ENCODE assay signal across 8 cellular contexts in the genomic region with DNA sequence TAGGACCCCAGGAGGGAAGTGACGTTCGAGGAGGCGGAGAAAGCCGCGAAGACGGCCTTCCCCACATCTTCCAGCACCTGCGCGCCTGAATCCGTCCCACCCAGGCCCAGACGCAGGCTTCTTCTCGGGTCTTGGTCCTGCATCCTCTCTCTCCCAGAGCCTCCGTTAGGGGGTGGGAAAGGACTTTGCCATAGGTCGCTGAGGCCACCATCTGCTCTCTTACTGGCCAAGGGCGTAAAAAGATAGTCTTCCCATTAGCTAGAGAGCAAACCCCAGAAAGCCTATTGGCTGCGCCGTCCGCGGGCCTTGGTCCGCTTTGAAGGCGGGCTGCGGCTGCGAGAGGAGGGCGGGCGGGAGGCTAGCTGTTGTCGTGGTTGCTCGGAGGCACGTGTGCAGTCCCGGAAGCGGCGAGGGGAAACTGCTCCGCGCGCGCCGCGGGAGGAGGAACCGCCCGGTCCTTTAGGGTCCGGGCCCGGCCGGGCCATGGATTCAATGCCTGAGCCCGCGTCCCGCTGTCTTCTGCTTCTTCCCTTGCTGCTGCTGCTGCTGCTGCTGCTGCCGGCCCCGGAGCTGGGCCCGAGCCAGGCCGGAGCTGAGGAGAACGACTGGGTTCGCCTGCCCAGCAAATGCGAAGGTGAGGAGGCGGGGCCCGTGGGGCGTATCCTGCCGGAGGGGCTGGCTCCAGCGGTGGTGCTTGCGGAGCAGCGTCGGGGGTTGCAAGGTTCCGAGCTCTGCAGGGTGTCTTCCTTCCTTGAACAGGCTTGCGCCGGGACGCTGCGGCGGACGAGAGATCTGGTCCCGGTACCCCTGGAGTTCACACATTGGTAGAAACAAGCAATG. TPM values are rescaled to one million over a fixed set of nuclear protein-coding genes. Genes with fewer than 3 reads are reported as not detected.
DNase-seq lines count a peak whose midpoint lies in the region; ATAC-seq and TF ChIP-seq lines count a peak whose summit lies in the region.

A gene (plus strand): TSS at position 393 of the 840 bp plus-strand sequence. CDS start 91 bp downstream, at position 484.

- no peaks in the 10 kb centered on the region for H3K9me3 ChIP-seq in AG04450 (ENCODE audit: control insufficient read depth, insufficient read depth, low read length)

- peak within 1 kb of the TSS; percentile 96 for H3K27ac ChIP-seq in AG04450 (ENCODE audit: low read depth, low read length)

- peaks cover 12% of the 10 kb centered on the region for H3K36me3 Mint-ChIP-seq in WTC11

- H3K4me3 Mint-ChIP-seq in WTC11 = peak within 1 kb of the TSS; percentile 99

- CTCF ChIA-PET in AG04450 (lab: Charles Lee) (interaction anchor here (1.1 to 1.8 kb wide), 3 partner anchors 28 to 85 kb away, joined by 3 to 7 read pairs (median 4); a partner anchor contains a TSS), WTC11 (lab: Charles Lee) (interaction anchor here (0.5 to 2.5 kb wide), 16 partner anchors 13 to 477 kb away, joined by 3 to 28 read pairs (median 4); a partner anchor contains a TSS)

- ATAC-seq in GM18909 (IDR thresholded peaks at IDR 0.05; ENCODE audit: poor library complexity, unreplicated experiment) (peak; percentile 81), HG03175 (IDR thresholded peaks at IDR 0.05; ENCODE audit: unreplicated experiment) (peak; percentile 77), WTC11 (peak; percentile 88)

- H3K4me3 ChIP-seq in AG04450 (ENCODE audit: low read depth, low read length) (peak within 1 kb of the TSS; percentile 76), cardiac fibroblast (replicated peaks in 1 of 2; ENCODE audit: low read depth in 2 of 2, low read length in 2 of 2) (peak within 1 kb of the TSS; percentile 62 to 73)

- peaks cover 2% of the 10 kb centered on the region for H3K27me3 ChIP-seq in AG04450 (ENCODE audit: control insufficient read depth, insufficient read depth, low read length)

- peak; percentile 93 for DNase-seq in AG04450 (ENCODE audit: low read depth, low spot score)
- peak; percentile 99 for DNase-seq in NCI-H226
- peak; percentile 96 for DNase-seq in WTC11 (ENCODE audit: low spot score)
- peak; percentile 96 to 98 for DNase-seq in cardiac fibroblast (ENCODE audit: low read depth in 2 of 2)
- DNase-seq in iPS-NIHi7 (ENCODE audit: extremely low spot score) = peak; percentile 94
- DNase-seq in smooth muscle cell of the brain vasculature (ENCODE audit: low read depth, low spot score) = peak; percentile 91

- no peaks in the 10 kb centered on the region for H3K27me3 Mint-ChIP-seq in WTC11 (ENCODE audit: low read depth)

- peak within 1 kb of the TSS; percentile 100 for H3K27ac Mint-ChIP-seq in WTC11

- H3K9me3 Mint-ChIP-seq in WTC11 = no peaks in the 10 kb centered on the region

- POLR2A ChIA-PET in AG04450 (lab: Yijun Ruan, JAX) (interaction anchor here (0.6 to 1.9 kb wide), 22 partner anchors 8 to 878 kb away, joined by 3 to 18 read pairs (median 4); a partner anchor contains a TSS), WTC11 (lab: Charles Lee) (interaction anchor here (0.6 to 2.1 kb wide), 30 partner anchors 10 to 1316 kb away, joined by 3 to 35 read pairs (median 4); a partner anchor contains a TSS)

- TF ChIP-seq CTCF in AG04450 (IDR thresholded peaks at IDR 0.05; ENCODE audit: low read depth, low read length) = no peak
- no peak for TF ChIP-seq CTCF in WTC11 (IDR thresholded peaks at IDR 0.05)
- no peak for TF ChIP-seq CTCF in cardiac fibroblast (IDR thresholded peaks at IDR 0.05; ENCODE audit: low read depth, low read length)

- H3K4me1 Mint-ChIP-seq in WTC11 = peaks cover 39% of the 10 kb centered on the region

TF ChIP-seq in WTC11, 78 proteins besides CTCF, POLR2A, EP300 and RAD21 (continues in another document):
- TF ChIP-seq CREB1 (CRISPR knock-in tag; IDR thresholded peaks at IDR 0.05) (0 out of 2 replicates have a peak, but pooled peaks have one; percentile 8), FOXK1 (CRISPR knock-in tag; IDR thresholded peaks at IDR 0.05) (peak; percentile 97), SP1 (CRISPR knock-in tag; conservative IDR thresholded peaks at IDR 0.05) (peak; percentile 88; the same call in 1 of the 2 replicates), NFYB (CRISPR knock-in tag; conservative IDR thresholded peaks at IDR 0.05; ENCODE audit: low read depth) (peak; percentile 96), RELA (CRISPR knock-in tag; IDR thresholded peaks at IDR 0.05; ENCODE audit: borderline replicate concordance) (peak; percentile 70; the same call in 1 of the 2 replicates), ZBTB21 (CRISPR knock-in tag; IDR thresholded peaks at IDR 0.05; ENCODE audit: borderline replicate concordance) (no peak), ATF1 (CRISPR knock-in tag; IDR thresholded peaks at IDR 0.05) (peak; percentile 60; the same call in 1 of the 2 replicates), JAZF1 (CRISPR knock-in tag; IDR thresholded peaks at IDR 0.05) (no peak), ZNF232 (CRISPR knock-in tag; IDR thresholded peaks at IDR 0.05) (0 out of 2 replicates have a peak, but pooled peaks have one; percentile 67), FOXP1 (CRISPR knock-in tag; IDR thresholded peaks at IDR 0.05; ENCODE audit: borderline replicate concordance) (peak; percentile 60; the same call in 1 of the 2 replicates), MYBL2 (CRISPR knock-in tag; IDR thresholded peaks at IDR 0.05) (peak; percentile 91; the same call in 1 of the 2 replicates), MXD4 (CRISPR knock-in tag; IDR thresholded peaks at IDR 0.05; ENCODE audit: borderline replicate concordance) (no peak)
- TF ChIP-seq, protein P1, sequence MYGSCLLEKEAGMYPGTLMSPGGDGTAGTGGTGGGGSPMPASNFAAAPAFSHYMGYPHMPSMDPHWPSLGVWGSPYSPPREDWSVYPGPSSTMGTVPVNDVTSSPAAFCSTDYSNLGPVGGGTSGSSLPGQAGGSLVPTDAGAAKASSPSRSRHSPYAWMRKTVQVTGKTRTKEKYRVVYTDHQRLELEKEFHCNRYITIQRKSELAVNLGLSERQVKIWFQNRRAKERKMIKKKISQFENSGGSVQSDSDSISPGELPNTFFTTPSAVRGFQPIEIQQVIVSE (CRISPR knock-in tag; IDR thresholded peaks at IDR 0.05; ENCODE audit: borderline replicate concordance) = no peak
- TF ChIP-seq, protein P2, sequence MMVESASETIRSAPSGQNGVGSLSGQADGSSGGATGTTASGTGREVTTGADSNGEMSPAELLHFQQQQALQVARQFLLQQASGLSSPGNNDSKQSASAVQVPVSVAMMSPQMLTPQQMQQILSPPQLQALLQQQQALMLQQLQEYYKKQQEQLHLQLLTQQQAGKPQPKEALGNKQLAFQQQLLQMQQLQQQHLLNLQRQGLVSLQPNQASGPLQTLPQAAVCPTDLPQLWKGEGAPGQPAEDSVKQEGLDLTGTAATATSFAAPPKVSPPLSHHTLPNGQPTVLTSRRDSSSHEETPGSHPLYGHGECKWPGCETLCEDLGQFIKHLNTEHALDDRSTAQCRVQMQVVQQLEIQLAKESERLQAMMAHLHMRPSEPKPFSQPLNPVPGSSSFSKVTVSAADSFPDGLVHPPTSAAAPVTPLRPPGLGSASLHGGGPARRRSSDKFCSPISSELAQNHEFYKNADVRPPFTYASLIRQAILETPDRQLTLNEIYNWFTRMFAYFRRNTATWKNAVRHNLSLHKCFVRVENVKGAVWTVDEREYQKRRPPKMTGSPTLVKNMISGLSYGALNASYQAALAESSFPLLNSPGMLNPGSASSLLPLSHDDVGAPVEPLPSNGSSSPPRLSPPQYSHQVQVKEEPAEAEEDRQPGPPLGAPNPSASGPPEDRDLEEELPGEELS (CRISPR knock-in tag; IDR thresholded peaks at IDR 0.05) = peak; percentile 64; the same call in 1 of the 2 replicates
- TF ChIP-seq, protein P3, sequence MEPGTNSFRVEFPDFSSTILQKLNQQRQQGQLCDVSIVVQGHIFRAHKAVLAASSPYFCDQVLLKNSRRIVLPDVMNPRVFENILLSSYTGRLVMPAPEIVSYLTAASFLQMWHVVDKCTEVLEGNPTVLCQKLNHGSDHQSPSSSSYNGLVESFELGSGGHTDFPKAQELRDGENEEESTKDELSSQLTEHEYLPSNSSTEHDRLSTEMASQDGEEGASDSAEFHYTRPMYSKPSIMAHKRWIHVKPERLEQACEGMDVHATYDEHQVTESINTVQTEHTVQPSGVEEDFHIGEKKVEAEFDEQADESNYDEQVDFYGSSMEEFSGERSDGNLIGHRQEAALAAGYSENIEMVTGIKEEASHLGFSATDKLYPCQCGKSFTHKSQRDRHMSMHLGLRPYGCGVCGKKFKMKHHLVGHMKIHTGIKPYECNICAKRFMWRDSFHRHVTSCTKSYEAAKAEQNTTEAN (CRISPR knock-in tag; IDR thresholded peaks at IDR 0.05) = 0 out of 2 replicates have a peak, but pooled peaks have one; percentile 15
- TF ChIP-seq, protein P4, sequence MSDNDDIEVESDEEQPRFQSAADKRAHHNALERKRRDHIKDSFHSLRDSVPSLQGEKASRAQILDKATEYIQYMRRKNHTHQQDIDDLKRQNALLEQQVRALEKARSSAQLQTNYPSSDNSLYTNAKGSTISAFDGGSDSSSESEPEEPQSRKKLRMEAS (CRISPR knock-in tag; IDR thresholded peaks at IDR 0.05) = peak; percentile 99
- TF ChIP-seq, protein P5, sequence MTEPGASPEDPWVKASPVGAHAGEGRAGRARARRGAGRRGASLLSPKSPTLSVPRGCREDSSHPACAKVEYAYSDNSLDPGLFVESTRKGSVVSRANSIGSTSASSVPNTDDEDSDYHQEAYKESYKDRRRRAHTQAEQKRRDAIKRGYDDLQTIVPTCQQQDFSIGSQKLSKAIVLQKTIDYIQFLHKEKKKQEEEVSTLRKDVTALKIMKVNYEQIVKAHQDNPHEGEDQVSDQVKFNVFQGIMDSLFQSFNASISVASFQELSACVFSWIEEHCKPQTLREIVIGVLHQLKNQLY (CRISPR knock-in tag; IDR thresholded peaks at IDR 0.05) = 0 out of 2 replicates have a peak, but pooled peaks have one; percentile 19
- TF ChIP-seq, protein P6, sequence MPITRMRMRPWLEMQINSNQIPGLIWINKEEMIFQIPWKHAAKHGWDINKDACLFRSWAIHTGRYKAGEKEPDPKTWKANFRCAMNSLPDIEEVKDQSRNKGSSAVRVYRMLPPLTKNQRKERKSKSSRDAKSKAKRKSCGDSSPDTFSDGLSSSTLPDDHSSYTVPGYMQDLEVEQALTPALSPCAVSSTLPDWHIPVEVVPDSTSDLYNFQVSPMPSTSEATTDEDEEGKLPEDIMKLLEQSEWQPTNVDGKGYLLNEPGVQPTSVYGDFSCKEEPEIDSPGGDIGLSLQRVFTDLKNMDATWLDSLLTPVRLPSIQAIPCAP (CRISPR knock-in tag; IDR thresholded peaks at IDR 0.05) = no peak
- TF ChIP-seq, protein P7, sequence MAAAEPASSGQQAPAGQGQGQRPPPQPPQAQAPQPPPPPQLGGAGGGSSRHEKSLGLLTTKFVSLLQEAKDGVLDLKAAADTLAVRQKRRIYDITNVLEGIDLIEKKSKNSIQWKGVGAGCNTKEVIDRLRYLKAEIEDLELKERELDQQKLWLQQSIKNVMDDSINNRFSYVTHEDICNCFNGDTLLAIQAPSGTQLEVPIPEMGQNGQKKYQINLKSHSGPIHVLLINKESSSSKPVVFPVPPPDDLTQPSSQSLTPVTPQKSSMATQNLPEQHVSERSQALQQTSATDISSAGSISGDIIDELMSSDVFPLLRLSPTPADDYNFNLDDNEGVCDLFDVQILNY (CRISPR knock-in tag; IDR thresholded peaks at IDR 0.05) = peak; percentile 90; the same call in 1 of the 2 replicates

RNA-seq across cellular contexts. Expression of the gene that starts here (rescaled TPM):
- 38.4 and 39.2 TPM in 2 replicates for polyA plus RNA-seq in AG04450 (2011; rRNA removed)
- polyA minus RNA-seq in AG04450 (2011; rRNA and poly(A)+ RNA removed) = 26.7 and 31.5 TPM in 2 replicates
- total RNA-seq in WTC11 (2021) = 67.0 to 88.7 TPM (median 86.5 TPM) in 3 replicates

Comparison
In these comparisons a context has a peak if more than half of its experiments do, and no peak if none do; other contexts are left out.
1. Peak in every context shown above with its lines: DNase-seq, ATAC-seq, H3K4me3 ChIP-seq and H3K27ac ChIP-seq.